In genomic region chr12:103973909-103974308, GRCh38 we compare ENCODE assay signal across 1 cellular context.
TF ChIP-seq lines count a peak whose summit lies in the region.

No MANE protein-coding gene starts in this region.

TF ChIP-seq in SK-N-SH, 30 proteins besides CTCF, POLR2A, EP300 and RAD21 (continued from another document):
- TF ChIP-seq, protein P1, sequence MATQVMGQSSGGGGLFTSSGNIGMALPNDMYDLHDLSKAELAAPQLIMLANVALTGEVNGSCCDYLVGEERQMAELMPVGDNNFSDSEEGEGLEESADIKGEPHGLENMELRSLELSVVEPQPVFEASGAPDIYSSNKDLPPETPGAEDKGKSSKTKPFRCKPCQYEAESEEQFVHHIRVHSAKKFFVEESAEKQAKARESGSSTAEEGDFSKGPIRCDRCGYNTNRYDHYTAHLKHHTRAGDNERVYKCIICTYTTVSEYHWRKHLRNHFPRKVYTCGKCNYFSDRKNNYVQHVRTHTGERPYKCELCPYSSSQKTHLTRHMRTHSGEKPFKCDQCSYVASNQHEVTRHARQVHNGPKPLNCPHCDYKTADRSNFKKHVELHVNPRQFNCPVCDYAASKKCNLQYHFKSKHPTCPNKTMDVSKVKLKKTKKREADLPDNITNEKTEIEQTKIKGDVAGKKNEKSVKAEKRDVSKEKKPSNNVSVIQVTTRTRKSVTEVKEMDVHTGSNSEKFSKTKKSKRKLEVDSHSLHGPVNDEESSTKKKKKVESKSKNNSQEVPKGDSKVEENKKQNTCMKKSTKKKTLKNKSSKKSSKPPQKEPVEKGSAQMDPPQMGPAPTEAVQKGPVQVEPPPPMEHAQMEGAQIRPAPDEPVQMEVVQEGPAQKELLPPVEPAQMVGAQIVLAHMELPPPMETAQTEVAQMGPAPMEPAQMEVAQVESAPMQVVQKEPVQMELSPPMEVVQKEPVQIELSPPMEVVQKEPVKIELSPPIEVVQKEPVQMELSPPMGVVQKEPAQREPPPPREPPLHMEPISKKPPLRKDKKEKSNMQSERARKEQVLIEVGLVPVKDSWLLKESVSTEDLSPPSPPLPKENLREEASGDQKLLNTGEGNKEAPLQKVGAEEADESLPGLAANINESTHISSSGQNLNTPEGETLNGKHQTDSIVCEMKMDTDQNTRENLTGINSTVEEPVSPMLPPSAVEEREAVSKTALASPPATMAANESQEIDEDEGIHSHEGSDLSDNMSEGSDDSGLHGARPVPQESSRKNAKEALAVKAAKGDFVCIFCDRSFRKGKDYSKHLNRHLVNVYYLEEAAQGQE (IDR thresholded peaks at IDR 0.05; ENCODE audit: low read depth, low read length), result no peak
- TF ChIP-seq JUND (IDR thresholded peaks at IDR 0.05), result no peak
- no peak for TF ChIP-seq EZH2phosphoT487 (IDR thresholded peaks at IDR 0.05; ENCODE audit: borderline replicate concordance, low read depth)
- no peak for TF ChIP-seq FOXJ3 (CRISPR knock-in tag; IDR thresholded peaks at IDR 0.05)
- TF ChIP-seq, protein P2, sequence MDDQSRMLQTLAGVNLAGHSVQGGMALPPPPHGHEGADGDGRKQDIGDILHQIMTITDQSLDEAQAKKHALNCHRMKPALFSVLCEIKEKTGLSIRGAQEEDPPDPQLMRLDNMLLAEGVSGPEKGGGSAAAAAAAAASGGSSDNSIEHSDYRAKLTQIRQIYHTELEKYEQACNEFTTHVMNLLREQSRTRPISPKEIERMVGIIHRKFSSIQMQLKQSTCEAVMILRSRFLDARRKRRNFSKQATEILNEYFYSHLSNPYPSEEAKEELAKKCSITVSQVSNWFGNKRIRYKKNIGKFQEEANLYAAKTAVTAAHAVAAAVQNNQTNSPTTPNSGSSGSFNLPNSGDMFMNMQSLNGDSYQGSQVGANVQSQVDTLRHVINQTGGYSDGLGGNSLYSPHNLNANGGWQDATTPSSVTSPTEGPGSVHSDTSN (IDR thresholded peaks at IDR 0.05), result no peak
- no peak for TF ChIP-seq TCF12 (IDR thresholded peaks at IDR 0.05)
